16 cellular contexts compared by ENCODE assay signal in genomic region chr3:122488262-122488973, GRCh38.
"Had no signal": no experiment of that assay in that cellular context is flagged by ENCODE, and none has a peak within 500 bp of the region (broad histone marks: within the 10 kb centered on the region; RNA-seq: fewer than 3 reads in every experiment).

No MANE protein-coding gene starts in this region.

- H3K27me3 ChIP-seq: breast epithelium, esophagus muscularis mucosa, neutrophil, tibial artery had no signal

- H3K36me3 ChIP-seq: breast epithelium had no signal

- H3K27ac ChIP-seq: breast epithelium, esophagus muscularis mucosa, lower lobe of right lung, neutrophil, SK-N-MC, skin epidermis, tibial artery had no signal

- DNase-seq: activated CD4-positive, alpha-beta T cell treated with anti-CD3 and anti-CD28 coated beads, Interleukin-2, amount 50 U/mL, for 1 hour; anterior cingulate cortex; glutamatergic neuron; lower lobe of right lung; naive B cell; retina; stimulated activated CD4-positive, alpha-beta T cell treated with anti-CD3 and anti-CD28 coated beads, Interleukin-4, amount 100 ng/mL, for 4 hours; T-helper 1 cell; tibial artery; WERI-Rb-1 had no signal

- H3K27ac Mint-ChIP-seq: activated naive CD8-positive, alpha-beta T cell had no signal

- H3K4me3 Mint-ChIP-seq: activated naive CD8-positive, alpha-beta T cell; naive B cell had no signal

- H3K4me1 ChIP-seq: breast epithelium had no signal

- ATAC-seq: lower lobe of right lung had no signal

- H3K4me3 ChIP-seq: breast epithelium, esophagus muscularis mucosa, lower lobe of right lung, SK-N-MC, skin epidermis, tibial artery had no signal

- H3K9me3 ChIP-seq: breast epithelium, esophagus muscularis mucosa, lower lobe of right lung, neutrophil, tibial artery had no signal

- H3K27me3 Mint-ChIP-seq: activated naive CD8-positive, alpha-beta T cell; naive B cell had no signal

- H3K9me3 Mint-ChIP-seq: naive B cell had no signal
